In the genomic region with DNA sequence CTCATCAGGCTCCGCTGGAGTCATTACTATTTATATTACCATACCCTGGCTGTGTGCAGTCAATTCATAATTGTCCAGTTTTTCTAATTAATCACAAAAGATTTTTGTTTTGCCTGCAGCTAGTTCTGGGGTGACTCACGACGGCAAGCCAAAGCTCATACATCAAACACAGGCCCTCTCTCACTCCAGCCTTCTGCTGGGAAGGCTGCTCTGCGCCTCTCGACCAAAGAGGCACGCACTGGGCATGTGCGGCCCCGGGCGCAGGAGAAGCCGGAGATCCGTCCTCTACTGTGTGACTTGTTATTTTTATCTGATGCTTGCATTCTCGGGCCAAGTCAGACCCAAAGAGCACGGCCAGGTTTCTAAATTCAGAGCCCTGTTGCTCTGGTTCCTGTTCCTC, we compare ENCODE assay signal across 8 cellular contexts.
DNase-seq lines count a peak whose midpoint lies in the region; ATAC-seq and TF ChIP-seq lines count a peak whose summit lies in the region.
"Had no signal": no experiment of that assay in that cellular context is flagged by ENCODE, and none has a peak within 500 bp of the region (broad histone marks: within the 10 kb centered on the region; RNA-seq: fewer than 3 reads in every experiment).

No MANE protein-coding gene starts in this region.

- H3K4me1 ChIP-seq in hepatocyte (ENCODE audit: insufficient read depth) (peaks cover 5% of the 10 kb centered on the region), tibial nerve (peaks cover 0 to 8% (median 0%) of the 10 kb centered on the region in 4 donors), BE2C (no peaks in the 10 kb centered on the region)

- H3K4me2 ChIP-seq in hepatocyte = peak overlapping the region; percentile 35

- H3K27me3 ChIP-seq in hepatocyte (no peaks in the 10 kb centered on the region), tibial nerve (no peaks in the 10 kb centered on the region), BE2C (no peaks in the 10 kb centered on the region)

- TF ChIP-seq EP300 in tibial nerve (IDR thresholded peaks at IDR 0.05) = no peak

- H3K9me3 ChIP-seq in hepatocyte (ENCODE audit: low read depth) (no peaks in the 10 kb centered on the region), tibial nerve (peaks cover 0 to 4% (median 0%) of the 10 kb centered on the region in 4 donors), BE2C (no peaks in the 10 kb centered on the region)

- H3K36me3 ChIP-seq in hepatocyte (replicated peaks; ENCODE audit: insufficient read depth, low read depth) (no peaks in the 10 kb centered on the region), tibial nerve (no peaks in the 10 kb centered on the region), BE2C (no peaks in the 10 kb centered on the region)

- DNase-seq in HT-29 (ENCODE audit: low spot score) (peak; percentile 30), hepatocyte (ENCODE audit: low spot score) (peak; percentile 51), tibial nerve (ENCODE audit: low spot score in 2 of 2) (no peak), BE2C (no peak), HuH-7 (ENCODE audit: low spot score) (no peak), left lobe of liver (ENCODE audit: low spot score) (no peak)
- DNase-seq: kidney glomerular epithelial cell had no signal

- no peak for TF ChIP-seq CTCF in hepatocyte (IDR thresholded peaks at IDR 0.05; ENCODE audit: poor library complexity)
- TF ChIP-seq CTCF in tibial nerve (IDR thresholded peaks at IDR 0.05) = no peak
- TF ChIP-seq CTCF in BE2C (IDR thresholded peaks at IDR 0.05; ENCODE audit: low read depth, low read length) = no peak

- peak overlapping the region; percentile 92 for H3K27ac ChIP-seq in angular gyrus (ENCODE audit: low read depth, low read length)
- H3K27ac ChIP-seq in hepatocyte = peak overlapping the region; percentile 8
- H3K27ac ChIP-seq in tibial nerve = peak overlapping the region in 3 of 4 donors; percentile 43 to 83 (median 46)

- H2AFZ ChIP-seq in hepatocyte = no peak overlapping the region

- no peak for TF ChIP-seq POLR2A in tibial nerve (IDR thresholded peaks at IDR 0.05)

- H3K4me3 ChIP-seq in hepatocyte (no peak overlapping the region), tibial nerve (no peak overlapping the region), BE2C (ENCODE audit: low read depth, low read length) (no peak overlapping the region)

- no peaks in the 10 kb centered on the region for H3K9me2 ChIP-seq in hepatocyte (replicated peaks; ENCODE audit: insufficient read depth)

- no peaks in the 10 kb centered on the region for H3K79me2 ChIP-seq in hepatocyte

- 62% methylated on average over 13 of the region's 13 CpGs for WGBS in hepatocyte (ENCODE audit: low lambda C conversion rate, missing lambda C conversion rate)
- WGBS in tibial nerve, 2 donors = 34 to 51% methylated on average over 13 of the region's 13 CpGs

- ATAC-seq in left lobe of liver = no peak

- H4K20me1 ChIP-seq in hepatocyte (ENCODE audit: insufficient read depth, poor library complexity, severe bottlenecking) = no peaks in the 10 kb centered on the region

Comparison
In these comparisons a context has a peak if more than half of its experiments do, and no peak if none do; other contexts are left out.
1. DNase-seq: peak in HT-29 (single experiment) and hepatocyte (single experiment); none in tibial nerve (0 of 2), BE2C (single experiment), HuH-7 (single experiment) and left lobe of liver (single experiment).
2. H3K27ac ChIP-seq: peak in every context shown above with its lines; median percentile 92 in angular gyrus; 46 in tibial nerve; 8 in hepatocyte.